ENCODE assay signal across 1 cellular context in genomic region chr15:62326460-62327011, GRCh38.
A peak's percentile ranks its signal among the peaks of the same experiment; 100 is the strongest.
TF ChIP-seq lines count a peak whose summit lies in the region.

No MANE protein-coding gene starts in this region.

TF ChIP-seq in HepG2, 621 proteins besides CTCF, POLR2A, EP300 and RAD21 (continued from another document):
- no peak for TF ChIP-seq MLXIP (CRISPR knock-in tag; IDR thresholded peaks at IDR 0.05; ENCODE audit: borderline replicate concordance)
- TF ChIP-seq HOXA7 (CRISPR knock-in tag; IDR thresholded peaks at IDR 0.05), result no peak
- no peak for TF ChIP-seq ZNF772 (CRISPR knock-in tag; IDR thresholded peaks at IDR 0.05)
- no peak for TF ChIP-seq ZNF383 (CRISPR knock-in tag; IDR thresholded peaks at IDR 0.05; ENCODE audit: borderline replicate concordance)
- no peak for TF ChIP-seq TEAD3 (CRISPR knock-in tag; optimal IDR thresholded peaks at IDR 0.05; ENCODE audit: borderline replicate concordance)
- no peak for TF ChIP-seq ZNF280D (CRISPR knock-in tag; IDR thresholded peaks at IDR 0.05)
- peak; percentile 60 for TF ChIP-seq GATAD2A (CRISPR knock-in tag; IDR thresholded peaks at IDR 0.05)
- no peak for TF ChIP-seq TMF1 (CRISPR knock-in tag; IDR thresholded peaks at IDR 0.05; ENCODE audit: low read depth)
- no peak for TF ChIP-seq ZNF335 (CRISPR knock-in tag; IDR thresholded peaks at IDR 0.05)
- no peak for TF ChIP-seq ZFAT (CRISPR knock-in tag; conservative IDR thresholded peaks at IDR 0.05)
- peak; percentile 89 for TF ChIP-seq CEBPB (IDR thresholded peaks at IDR 0.05; ENCODE audit: borderline replicate concordance, low read depth, low read length)
- TF ChIP-seq, protein P1, sequence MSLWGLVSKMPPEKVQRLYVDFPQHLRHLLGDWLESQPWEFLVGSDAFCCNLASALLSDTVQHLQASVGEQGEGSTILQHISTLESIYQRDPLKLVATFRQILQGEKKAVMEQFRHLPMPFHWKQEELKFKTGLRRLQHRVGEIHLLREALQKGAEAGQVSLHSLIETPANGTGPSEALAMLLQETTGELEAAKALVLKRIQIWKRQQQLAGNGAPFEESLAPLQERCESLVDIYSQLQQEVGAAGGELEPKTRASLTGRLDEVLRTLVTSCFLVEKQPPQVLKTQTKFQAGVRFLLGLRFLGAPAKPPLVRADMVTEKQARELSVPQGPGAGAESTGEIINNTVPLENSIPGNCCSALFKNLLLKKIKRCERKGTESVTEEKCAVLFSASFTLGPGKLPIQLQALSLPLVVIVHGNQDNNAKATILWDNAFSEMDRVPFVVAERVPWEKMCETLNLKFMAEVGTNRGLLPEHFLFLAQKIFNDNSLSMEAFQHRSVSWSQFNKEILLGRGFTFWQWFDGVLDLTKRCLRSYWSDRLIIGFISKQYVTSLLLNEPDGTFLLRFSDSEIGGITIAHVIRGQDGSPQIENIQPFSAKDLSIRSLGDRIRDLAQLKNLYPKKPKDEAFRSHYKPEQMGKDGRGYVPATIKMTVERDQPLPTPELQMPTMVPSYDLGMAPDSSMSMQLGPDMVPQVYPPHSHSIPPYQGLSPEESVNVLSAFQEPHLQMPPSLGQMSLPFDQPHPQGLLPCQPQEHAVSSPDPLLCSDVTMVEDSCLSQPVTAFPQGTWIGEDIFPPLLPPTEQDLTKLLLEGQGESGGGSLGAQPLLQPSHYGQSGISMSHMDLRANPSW (CRISPR knock-in tag; IDR thresholded peaks at IDR 0.05; ENCODE audit: borderline replicate concordance), result no peak
- TF ChIP-seq, protein P2, sequence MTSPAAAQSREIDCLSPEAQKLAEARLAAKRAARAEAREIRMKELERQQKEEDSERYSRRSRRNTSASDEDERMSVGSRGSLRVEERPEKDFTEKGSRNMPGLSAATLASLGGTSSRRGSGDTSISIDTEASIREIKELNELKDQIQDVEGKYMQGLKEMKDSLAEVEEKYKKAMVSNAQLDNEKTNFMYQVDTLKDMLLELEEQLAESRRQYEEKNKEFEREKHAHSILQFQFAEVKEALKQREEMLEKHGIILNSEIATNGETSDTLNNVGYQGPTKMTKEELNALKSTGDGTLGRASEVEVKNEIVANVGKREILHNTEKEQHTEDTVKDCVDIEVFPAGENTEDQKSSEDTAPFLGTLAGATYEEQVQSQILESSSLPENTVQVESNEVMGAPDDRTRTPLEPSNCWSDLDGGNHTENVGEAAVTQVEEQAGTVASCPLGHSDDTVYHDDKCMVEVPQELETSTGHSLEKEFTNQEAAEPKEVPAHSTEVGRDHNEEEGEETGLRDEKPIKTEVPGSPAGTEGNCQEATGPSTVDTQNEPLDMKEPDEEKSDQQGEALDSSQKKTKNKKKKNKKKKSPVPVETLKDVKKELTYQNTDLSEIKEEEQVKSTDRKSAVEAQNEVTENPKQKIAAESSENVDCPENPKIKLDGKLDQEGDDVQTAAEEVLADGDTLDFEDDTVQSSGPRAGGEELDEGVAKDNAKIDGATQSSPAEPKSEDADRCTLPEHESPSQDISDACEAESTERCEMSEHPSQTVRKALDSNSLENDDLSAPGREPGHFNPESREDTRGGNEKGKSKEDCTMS (CRISPR knock-in tag; conservative IDR thresholded peaks at IDR 0.05), result no peak
- no peak for TF ChIP-seq ZNF33B (CRISPR knock-in tag; IDR thresholded peaks at IDR 0.05)
- no peak for TF ChIP-seq ZNF709 (CRISPR knock-in tag; IDR thresholded peaks at IDR 0.05)
- TF ChIP-seq ZNF891 (CRISPR knock-in tag; IDR thresholded peaks at IDR 0.05), result no peak
